ENCODE assay signal across 9 cellular contexts in the genomic region with DNA sequence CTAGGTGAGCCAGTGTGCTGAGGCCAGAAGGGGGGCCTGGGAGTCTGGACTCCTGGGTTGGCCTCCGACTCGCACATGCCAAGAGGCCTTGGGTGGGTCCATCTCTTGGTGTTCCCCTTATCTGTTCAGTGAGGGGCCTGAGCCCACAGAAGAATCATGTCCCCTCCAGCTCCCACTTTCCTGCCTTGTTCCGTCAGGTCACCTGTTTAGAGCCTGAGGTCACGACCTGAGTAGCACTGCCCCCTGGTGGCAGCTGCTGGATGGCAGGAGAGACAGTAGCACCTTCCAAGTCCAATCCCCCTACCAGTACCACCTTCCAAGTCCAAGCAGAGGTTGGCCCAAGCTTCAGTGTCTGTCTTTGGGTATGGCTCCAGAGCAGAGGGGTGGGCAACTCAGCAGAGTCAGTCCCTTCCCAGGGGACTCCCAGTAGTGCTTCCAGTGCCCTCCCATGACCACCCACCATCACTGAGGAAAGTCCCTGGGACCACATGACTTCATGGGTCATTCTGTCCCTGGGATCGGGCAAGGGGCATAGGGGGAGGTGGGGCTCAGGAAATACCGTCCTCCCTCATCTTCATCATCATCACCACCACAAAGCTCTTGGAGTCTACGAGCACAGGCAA.
DNase-seq lines count a peak whose midpoint lies in the region; ATAC-seq, FAIRE-seq and TF ChIP-seq lines count a peak whose summit lies in the region.
"Had no signal": no experiment of that assay in that cellular context is flagged by ENCODE, and none has a peak within 500 bp of the region (broad histone marks: within the 10 kb centered on the region; RNA-seq: fewer than 3 reads in every experiment).

No MANE protein-coding gene starts in this region.

- POLR2A ChIA-PET in PC-9 (lab: Charles Lee; ENCODE audit: unreplicated experiment) (no interaction called here), HepG2 (lab: Yijun Ruan, JAX) (no interaction called here)

- no peak overlapping the region for H3K27ac Mint-ChIP-seq in activated naive CD4-positive, alpha-beta T cell treated with anti-CD3 and anti-CD28 coated beads, Interleukin-2, amount 10 ng/mL, durations not matched to agents 7 days and 5 days
- H3K27ac Mint-ChIP-seq: IgD-negative memory B cell had no signal

- 0 out of 2 replicates have a peak, but pooled peaks have one; percentile 20 for TF ChIP-seq RAD21 in HepG2 (CRISPR knock-in tag; IDR thresholded peaks at IDR 0.05)

- no peaks in the 10 kb centered on the region for H3F3A ChIP-seq in PC-9 (ENCODE audit: insufficient read depth, low read depth)

- no peak for TF ChIP-seq EP300 in HepG2 (IDR thresholded peaks at IDR 0.05; ENCODE audit: low read depth in 2 of 2, low read length in 2 of 2)
- no peak for TF ChIP-seq EP300 in HepG2 (CRISPR knock-in tag; IDR thresholded peaks at IDR 0.05; ENCODE audit: borderline replicate concordance)

- H3K36me3 Mint-ChIP-seq in activated naive CD4-positive, alpha-beta T cell treated with anti-CD3 and anti-CD28 coated beads, Interleukin-2, amount 10 ng/mL, durations not matched to agents 7 days and 5 days, result no peaks in the 10 kb centered on the region
- H3K36me3 Mint-ChIP-seq: IgD-negative memory B cell had no signal

- H4K20me1 ChIP-seq in PC-9 (ENCODE audit: insufficient read depth), result no peaks in the 10 kb centered on the region
- no peaks in the 10 kb centered on the region for H4K20me1 ChIP-seq in HepG2 (ENCODE audit: insufficient read depth, low read length)

- peak; percentile 40 for DNase-seq in CMK (ENCODE audit: low read depth)
- DNase-seq in PC-9, result peak in 1 of 2 experiments; percentile 21
- DNase-seq in activated naive CD4-positive, alpha-beta T cell treated with anti-CD3 and anti-CD28 coated beads, Interleukin-2, amount 10 ng/mL, durations not matched to agents 7 days and 5 days, result peak; percentile 70
- peak; percentile 35 for DNase-seq in HepG2 (ENCODE audit: low spot score)
- no peak for DNase-seq in thoracic aorta (ENCODE audit: low spot score)
- no peak for DNase-seq in mesenteric fat pad (ENCODE audit: low spot score)
- no peak for DNase-seq in HTR-8/SVneo (ENCODE audit: insufficient read length, low spot score)

- no peak for TF ChIP-seq POLR2A in HepG2 (IDR thresholded peaks at IDR 0.05; ENCODE audit: insufficient read depth in 1 of 2, low read depth in 2 of 2, low read length in 2 of 2)

- no peak overlapping the region for H3K4me2 ChIP-seq in PC-9
- H3K4me2 ChIP-seq in HepG2 (ENCODE audit: low read depth, low read length), result no peak overlapping the region

- intact Hi-C loops in PC-9 (cut with micrococcal nuclease; ENCODE audit: unreplicated experiment), result no loop called here
- intact Hi-C loops in HepG2 (cut with micrococcal nuclease; ENCODE audit: unreplicated experiment), result loop anchor here (1.0 kb wide), 1 partner anchor 176 kb away; no protein-coding TSS in a partner anchor

- in situ Hi-C loops in HepG2 (cut with HindIII; ENCODE audit: extremely low pct_ligation_motif_present, low pct_unique_long_range_greater_than_20kb), result no loop called here

- FAIRE-seq in HepG2 (lab: Jason Lieb, UNC) (peak; percentile 18), HTR-8/SVneo (lab: Jason Lieb, UNC) (no peak)

- H3K79me2 ChIP-seq in PC-9 (ENCODE audit: low read depth) (no peaks in the 10 kb centered on the region), HepG2 (ENCODE audit: insufficient read depth, low read length) (no peaks in the 10 kb centered on the region)

- peaks cover 7% of the 10 kb centered on the region for H3K27me3 Mint-ChIP-seq in activated naive CD4-positive, alpha-beta T cell treated with anti-CD3 and anti-CD28 coated beads, Interleukin-2, amount 10 ng/mL, durations not matched to agents 7 days and 5 days

- peak; percentile 85 for ATAC-seq in GM21526 (IDR thresholded peaks at IDR 0.05; ENCODE audit: low FRiP score, unreplicated experiment)
- peak; percentile 85 for ATAC-seq in HepG2
- ATAC-seq in thoracic aorta (ENCODE audit: insufficient number of reproducible peaks, low FRiP score, low read depth), result no peak

- H3K27ac ChIP-seq in PC-9 (no peak overlapping the region), HepG2 (ENCODE audit: extremely low read length, insufficient read depth, low read length) (no peak overlapping the region), thoracic aorta (no peak overlapping the region)

- H3K4me3 ChIP-seq in PC-9 (no peak overlapping the region), HepG2 (replicated peaks in 1 of 3; ENCODE audit: insufficient read depth in 1 of 3, low read depth in 2 of 3, low read length in 3 of 3) (no peak overlapping the region), thoracic aorta (no peak overlapping the region)

- no peak overlapping the region for H3K4me3 Mint-ChIP-seq in activated naive CD4-positive, alpha-beta T cell treated with anti-CD3 and anti-CD28 coated beads, Interleukin-2, amount 10 ng/mL, durations not matched to agents 7 days and 5 days
- H3K4me3 Mint-ChIP-seq: IgD-negative memory B cell had no signal

- H2AFZ ChIP-seq in PC-9, result no peak overlapping the region
- H2AFZ ChIP-seq in HepG2 (ENCODE audit: low read length), result no peak overlapping the region

- no peaks in the 10 kb centered on the region for H3K9me2 ChIP-seq in PC-9 (ENCODE audit: insufficient read depth)

- CTCF ChIA-PET in PC-9 (lab: Charles Lee), result no interaction called here
- CTCF ChIA-PET in activated naive CD4-positive, alpha-beta T cell treated with anti-CD3 and anti-CD28 coated beads, Interleukin-2, amount 10 ng/mL, durations not matched to agents 7 days and 5 days (lab: Charles Lee), result interaction anchor here (0.6 to 2.2 kb wide), 9 partner anchors 9 to 323 kb away, joined by 3 to 7 read pairs (median 4); no protein-coding TSS in a partner anchor
- CTCF ChIA-PET in HepG2 (lab: Yijun Ruan, JAX; ENCODE audit: low intra/inter-chr PET ratio, low total read pairs), result interaction anchor here (1.1 to 1.3 kb wide), 2 partner anchors 45 to 176 kb away, joined by 3 read pairs; no protein-coding TSS in a partner anchor

- H3K27me3 ChIP-seq in PC-9 (ENCODE audit: insufficient read depth, low read depth) (no peaks in the 10 kb centered on the region), HepG2 (ENCODE audit: control insufficient read depth in 1 of 2, insufficient read depth in 2 of 2, low read length in 2 of 2) (peaks cover 4 to 36% of the 10 kb centered on the region in 2 experiments; a peak in 4 of 5 replicates), thoracic aorta (replicated peaks; ENCODE audit: insufficient read depth) (no peaks in the 10 kb centered on the region)

- BruUV-seq in PC-9 (replicated peaks; lab: Mats Ljungman, UMichigan) (no TSS peak), HepG2 (replicated peaks; lab: Mats Ljungman, UMichigan) (no TSS peak)

- H3K9me3 Mint-ChIP-seq in activated naive CD4-positive, alpha-beta T cell treated with anti-CD3 and anti-CD28 coated beads, Interleukin-2, amount 10 ng/mL, durations not matched to agents 7 days and 5 days, result no peaks in the 10 kb centered on the region
- H3K9me3 Mint-ChIP-seq: IgD-negative memory B cell had no signal

- H3K9ac ChIP-seq in HepG2 (ENCODE audit: insufficient read depth, low read depth, low read length), result no peak overlapping the region

- TF ChIP-seq CTCF in PC-9 (conservative IDR thresholded peaks at IDR 0.05) (peak; percentile 72), HepG2 (CRISPR knock-in tag; IDR thresholded peaks at IDR 0.05) (peak; percentile 77), thoracic aorta (IDR thresholded peaks at IDR 0.05) (peak; percentile 22)

- 36% methylated on average over 4 of the region's 7 CpGs for WGBS in HepG2 (ENCODE audit: low lambda C conversion rate)

- H3K4me1 Mint-ChIP-seq in activated naive CD4-positive, alpha-beta T cell treated with anti-CD3 and anti-CD28 coated beads, Interleukin-2, amount 10 ng/mL, durations not matched to agents 7 days and 5 days, result no peaks in the 10 kb centered on the region
- H3K4me1 Mint-ChIP-seq: IgD-negative memory B cell had no signal

- H3K9me3 ChIP-seq in PC-9 (ENCODE audit: insufficient read depth, low read depth), result no peaks in the 10 kb centered on the region
- no peaks in the 10 kb centered on the region for H3K9me3 ChIP-seq in HepG2 (ENCODE audit: low read length)
- no peaks in the 10 kb centered on the region for H3K9me3 ChIP-seq in thoracic aorta

- H3K36me3 ChIP-seq in PC-9 (ENCODE audit: low read depth) (no peaks in the 10 kb centered on the region), HepG2 (replicated peaks in 1 of 2; ENCODE audit: control insufficient read depth in 1 of 2, insufficient read depth in 2 of 2, low read length in 2 of 2) (no peaks in the 10 kb centered on the region), thoracic aorta (no peaks in the 10 kb centered on the region)

- H3K4me1 ChIP-seq in PC-9 (replicated peaks; ENCODE audit: insufficient read depth), result no peaks in the 10 kb centered on the region
- H3K4me1 ChIP-seq in HepG2 (ENCODE audit: insufficient read depth, low read length), result no peaks in the 10 kb centered on the region
- H3K4me1 ChIP-seq in thoracic aorta (ENCODE audit: control insufficient read depth in 1 of 2, low read depth in 2 of 2), result peaks cover 19 to 50% of the 10 kb centered on the region in 2 donors

TF ChIP-seq in HepG2, 621 proteins besides CTCF, POLR2A, EP300 and RAD21 (continues in another document):
- TF ChIP-seq ZSCAN9 (CRISPR knock-in tag; IDR thresholded peaks at IDR 0.05; ENCODE audit: borderline replicate concordance) (no peak), PCBP2 (optimal IDR thresholded peaks at IDR 0.05; ENCODE audit: low read depth, low read length, poor library complexity, severe bottlenecking) (no peak), ZNF800 (CRISPR knock-in tag; IDR thresholded peaks at IDR 0.05) (no peak), TRIM24 (CRISPR knock-in tag; IDR thresholded peaks at IDR 0.05) (0 out of 2 replicates have a peak, but pooled peaks have one; percentile 11)

Comparison
In these comparisons a context has a peak if more than half of its experiments do, and no peak if none do; other contexts are left out.
1. DNase-seq: peak in CMK (single experiment), activated naive CD4-positive, alpha-beta T cell treated with anti-CD3 and anti-CD28 coated beads, Interleukin-2, amount 10 ng/mL, durations not matched to agents 7 days and 5 days (single experiment) and HepG2 (single experiment); none in thoracic aorta (single experiment), mesenteric fat pad (single experiment) and HTR-8/SVneo (single experiment).
2. CTCF ChIP-seq: peak in every context shown above with its lines; median percentile 77 in HepG2; 72 in PC-9; 22 in thoracic aorta.